ENCODE assay signal across 31 cellular contexts in genomic region chr4:71440612-71441011, GRCh38.
"Had no signal": no experiment of that assay in that cellular context is flagged by ENCODE, and none has a peak within 500 bp of the region (broad histone marks: within the 10 kb centered on the region; RNA-seq: fewer than 3 reads in every experiment).

No MANE protein-coding gene starts in this region.

- H3K27me3 ChIP-seq: ascending aorta, cardiac muscle cell, Peyer's patch, SJSA1 had no signal

- H3K4me2 ChIP-seq: SK-N-SH had no signal

- H3K27me3 Mint-ChIP-seq: activated CD4-positive, alpha-beta T cell treated with anti-CD3 and anti-CD28 coated beads, Interleukin-2, amount 10 ng/mL, durations not matched to agents 24 days and 14 days; activated CD8-positive, alpha-beta T cell treated with anti-CD3 and anti-CD28 coated beads for 36 hours; activated naive CD8-positive, alpha-beta T cell treated with anti-CD3 and anti-CD28 coated beads, Interleukin-2, amount 10 ng/mL, durations not matched to agents 7 days and 5 days; activated T-helper 17 cell treated with anti-CD3 and anti-CD28 coated beads, Interleukin-2, amount 50 U/mL, for 72 hours had no signal

- H3K9ac ChIP-seq: SK-N-SH had no signal

- H3K27ac Mint-ChIP-seq: activated CD4-positive, alpha-beta T cell treated with anti-CD3 and anti-CD28 coated beads, Interleukin-2, amount 10 ng/mL, durations not matched to agents 24 days and 14 days; activated CD8-positive, alpha-beta T cell treated with anti-CD3 and anti-CD28 coated beads for 36 hours; activated naive CD8-positive, alpha-beta T cell treated with anti-CD3 and anti-CD28 coated beads, Interleukin-2, amount 10 ng/mL, durations not matched to agents 7 days and 5 days; activated T-cell treated with anti-CD3 and anti-CD28 coated beads, Interleukin-2, amount 50 U/mL, for 72 hours; activated T-helper 17 cell treated with anti-CD3 and anti-CD28 coated beads, Interleukin-2, amount 50 U/mL, for 72 hours; T-helper 1 cell treated with Interleukin-12 subunit alpha and Interleukin-12 subunit beta and Interleukin-4 antibody, amounts not matched to agents 30 μg/mL and 1 μg/mL, for 36 hours; T-helper 2 cell treated with Interferon-gamma antibody and Interleukin-4, amounts not matched to agents 5 μg/mL and 100 μg/mL, for 36 hours had no signal

- H3K4me3 Mint-ChIP-seq: activated CD4-positive, alpha-beta T cell treated with anti-CD3 and anti-CD28 coated beads, Interleukin-2, amount 10 ng/mL, durations not matched to agents 24 days and 14 days; activated CD8-positive, alpha-beta T cell treated with anti-CD3 and anti-CD28 coated beads for 36 hours; activated naive CD8-positive, alpha-beta T cell treated with anti-CD3 and anti-CD28 coated beads, Interleukin-2, amount 10 ng/mL, durations not matched to agents 7 days and 5 days; activated T-cell treated with anti-CD3 and anti-CD28 coated beads, Interleukin-2, amount 50 U/mL, for 72 hours; activated T-helper 17 cell treated with anti-CD3 and anti-CD28 coated beads, Interleukin-2, amount 50 U/mL, for 72 hours; T-helper 1 cell treated with Interleukin-12 subunit alpha and Interleukin-12 subunit beta and Interleukin-4 antibody, amounts not matched to agents 30 μg/mL and 1 μg/mL, for 36 hours; T-helper 2 cell treated with Interferon-gamma antibody and Interleukin-4, amounts not matched to agents 5 μg/mL and 100 μg/mL, for 36 hours had no signal

- H3K27ac ChIP-seq: ascending aorta, cardiac muscle cell, Peyer's patch, SJSA1 had no signal

- H3K9me3 ChIP-seq: ascending aorta, Peyer's patch, SJSA1, SK-N-SH had no signal

- H3K36me3 ChIP-seq: ascending aorta, cardiac muscle cell, Peyer's patch, SJSA1 had no signal

- H3K36me3 Mint-ChIP-seq: activated naive CD8-positive, alpha-beta T cell treated with anti-CD3 and anti-CD28 coated beads, Interleukin-2, amount 10 ng/mL, durations not matched to agents 7 days and 5 days had no signal

- H3K4me3 ChIP-seq: ascending aorta, cardiac muscle cell, Peyer's patch, SJSA1 had no signal

- H3K4me1 Mint-ChIP-seq: activated CD4-positive, alpha-beta T cell treated with anti-CD3 and anti-CD28 coated beads, Interleukin-2, amount 10 ng/mL, durations not matched to agents 24 days and 14 days; activated naive CD8-positive, alpha-beta T cell treated with anti-CD3 and anti-CD28 coated beads, Interleukin-2, amount 10 ng/mL, durations not matched to agents 7 days and 5 days; activated T-helper 17 cell treated with anti-CD3 and anti-CD28 coated beads, Interleukin-2, amount 50 U/mL, for 72 hours had no signal

- DNase-seq: activated CD4-positive, alpha-beta T cell treated with anti-CD3 and anti-CD28 coated beads, Interleukin-2, amount 10 ng/mL, durations not matched to agents 24 days and 14 days; activated CD4-positive, alpha-beta T cell treated with anti-CD3 and anti-CD28 coated beads, Interleukin-2, amount 50 U/mL, for 4 hours; activated CD8-positive, alpha-beta T cell treated with anti-CD3 and anti-CD28 coated beads for 36 hours; activated effector memory CD4-positive, alpha-beta T cell treated with anti-CD3 and anti-CD28 coated beads, Interleukin-2, amount 50 U/mL, for 16 hours; activated naive CD4-positive, alpha-beta T cell; activated naive CD4-positive, alpha-beta T cell treated with anti-CD3 and anti-CD28 coated beads, Interleukin-2, amount 50 U/mL, for 16 hours; activated naive CD8-positive, alpha-beta T cell treated with anti-CD3 and anti-CD28 coated beads, Interleukin-2, amount 10 ng/mL, durations not matched to agents 7 days and 5 days; activated T-cell treated with anti-CD3 and anti-CD28 coated beads, Interleukin-2, amount 50 U/mL, for 1 hour; activated T-cell treated with anti-CD3 and anti-CD28 coated beads, Interleukin-2, amount 50 U/mL, for 72 hours; amygdala; Karpas-422; KBM-7; NCI-H1105; NCI-H1417 treated with DMSO at 0.1 percent for 48 hours; NCI-H1694; NCI-H1930; NCI-H2081 treated with DMSO at 0.1 percent for 48 hours; NCI-H345; NCI-H524 treated with DMSO at 0.1 percent for 48 hours; PC-3; Peyer's patch; RPMI8226; SHP77 treated with DMSO at 0.1 percent for 48 hours; SK-N-SH had no signal

- ATAC-seq: activated CD8-positive, alpha-beta T cell treated with anti-CD3 and anti-CD28 coated beads for 36 hours; activated T-cell treated with anti-CD3 and anti-CD28 coated beads, Interleukin-2, amount 50 U/mL, for 72 hours; activated T-helper 17 cell treated with anti-CD3 and anti-CD28 coated beads, Interleukin-2, amount 50 U/mL, for 72 hours; PC-3 had no signal

- H3K4me1 ChIP-seq: ascending aorta, Peyer's patch, SJSA1 had no signal

- H3K9me3 Mint-ChIP-seq: activated CD4-positive, alpha-beta T cell treated with anti-CD3 and anti-CD28 coated beads, Interleukin-2, amount 10 ng/mL, durations not matched to agents 24 days and 14 days; activated CD8-positive, alpha-beta T cell treated with anti-CD3 and anti-CD28 coated beads for 36 hours; activated naive CD8-positive, alpha-beta T cell treated with anti-CD3 and anti-CD28 coated beads, Interleukin-2, amount 10 ng/mL, durations not matched to agents 7 days and 5 days; activated T-helper 17 cell treated with anti-CD3 and anti-CD28 coated beads, Interleukin-2, amount 50 U/mL, for 72 hours; T-helper 1 cell treated with Interleukin-12 subunit alpha and Interleukin-12 subunit beta and Interleukin-4 antibody, amounts not matched to agents 30 μg/mL and 1 μg/mL, for 36 hours; T-helper 2 cell treated with Interferon-gamma antibody and Interleukin-4, amounts not matched to agents 5 μg/mL and 100 μg/mL, for 36 hours had no signal

- FAIRE-seq: TTC549 had no signal
